Comparison of ENCODE assay signal across 8 cellular contexts in genomic region chr14:60647081-60647836, GRCh38. TPM values are rescaled to one million over a fixed set of nuclear protein-coding genes. Genes with fewer than 3 reads are reported as not detected.
DNase-seq lines count a peak whose midpoint lies in the region; ATAC-seq lines count a peak whose summit lies in the region.

No MANE protein-coding gene starts in this region.

- H3K4me1 ChIP-seq in duodenal mucosa (ENCODE audit: control insufficient read depth in 1 of 2, insufficient read depth in 2 of 2, low read length in 2 of 2), result peaks cover 31 to 38% of the 10 kb centered on the region in 2 donors
- peaks cover 22% of the 10 kb centered on the region for H3K4me1 ChIP-seq in neuron (ENCODE audit: insufficient read depth, low read length)

- peaks cover 90 to 100% of the 10 kb centered on the region in 2 donors for H3K27me3 ChIP-seq in duodenal mucosa (ENCODE audit: control insufficient read depth in 1 of 2, insufficient read depth in 2 of 2, low read length in 2 of 2)
- H3K27me3 ChIP-seq in neuron (ENCODE audit: insufficient read depth, low read length), result peaks cover 83% of the 10 kb centered on the region

- ATAC-seq in GM21423 (IDR thresholded peaks at IDR 0.05; ENCODE audit: unreplicated experiment), result no peak

- peak overlapping the region; percentile 65 for H3K4me3 Mint-ChIP-seq in T-helper 1 cell treated with Interleukin-12 subunit alpha and Interleukin-12 subunit beta and Interleukin-4 antibody, amounts not matched to agents 30 μg/mL and 1 μg/mL, for 36 hours

- no peak overlapping the region for H3K27ac ChIP-seq in duodenal mucosa (ENCODE audit: low read depth, low read length)
- no peak overlapping the region for H3K27ac ChIP-seq in substantia nigra (ENCODE audit: low read depth, low read length, poor library complexity, severe bottlenecking)

- no peaks in the 10 kb centered on the region for H3K36me3 Mint-ChIP-seq in T-helper 1 cell treated with Interleukin-12 subunit alpha and Interleukin-12 subunit beta and Interleukin-4 antibody, amounts not matched to agents 30 μg/mL and 1 μg/mL, for 36 hours (ENCODE audit: low read depth)

- H3K4me3 ChIP-seq in duodenal mucosa (ENCODE audit: low read depth in 1 of 2, low read length in 2 of 2), result peak overlapping the region; percentile 62 to 69
- H3K4me3 ChIP-seq in neuron (ENCODE audit: low read length), result peak overlapping the region; percentile 60

- peaks cover 92% of the 10 kb centered on the region for H3K27me3 Mint-ChIP-seq in T-helper 1 cell treated with Interleukin-12 subunit alpha and Interleukin-12 subunit beta and Interleukin-4 antibody, amounts not matched to agents 30 μg/mL and 1 μg/mL, for 36 hours (ENCODE audit: low read depth)

- peaks cover 32% of the 10 kb centered on the region for H3K4me1 Mint-ChIP-seq in T-helper 1 cell treated with Interleukin-12 subunit alpha and Interleukin-12 subunit beta and Interleukin-4 antibody, amounts not matched to agents 30 μg/mL and 1 μg/mL, for 36 hours (ENCODE audit: low read depth)

- H3K27ac Mint-ChIP-seq in T-helper 1 cell treated with Interleukin-12 subunit alpha and Interleukin-12 subunit beta and Interleukin-4 antibody, amounts not matched to agents 30 μg/mL and 1 μg/mL, for 36 hours, result peak overlapping the region; percentile 19

- no peaks in the 10 kb centered on the region for H3K36me3 ChIP-seq in duodenal mucosa (ENCODE audit: control insufficient read depth in 1 of 2, insufficient read depth in 2 of 2, low read length in 2 of 2)
- no peaks in the 10 kb centered on the region for H3K36me3 ChIP-seq in neuron (ENCODE audit: insufficient read depth, low read length)

- no peak overlapping the region for H3K9ac ChIP-seq in duodenal mucosa (ENCODE audit: low read depth in 1 of 2, low read length in 2 of 2)

- peak overlapping the region; percentile 82 for H2AFZ ChIP-seq in neuron (ENCODE audit: low read depth, low read length)

- H3K9me3 Mint-ChIP-seq in T-helper 1 cell treated with Interleukin-12 subunit alpha and Interleukin-12 subunit beta and Interleukin-4 antibody, amounts not matched to agents 30 μg/mL and 1 μg/mL, for 36 hours, result no peaks in the 10 kb centered on the region

- no peak for DNase-seq in T-helper 1 cell
- DNase-seq in NCI-H526 (lab: John Stamatoyannopoulos, UW), result peak; percentile 48 to 84
- DNase-seq in HT-29 (ENCODE audit: low spot score), result no peak
- DNase-seq in substantia nigra (lab: John Stamatoyannopoulos, UW), result no peak

- no peaks in the 10 kb centered on the region for H3K9me3 ChIP-seq in duodenal mucosa (ENCODE audit: control insufficient read depth in 1 of 2, low read length in 2 of 2)
- H3K9me3 ChIP-seq in neuron (ENCODE audit: low read length), result peaks cover 3% of the 10 kb centered on the region

RNA-seq across cellular contexts. Expression of gene SIX1, which starts 2.0 kb away (rescaled TPM):
- 0.05 TPM in 1 of 2 replicates, not detected in the other for total RNA-seq in HT-29 (2014; rRNA removed; shearing (Covaris generic))

Comparison
In these comparisons a context has a peak if more than half of its experiments do, and no peak if none do; other contexts are left out.
1. DNase-seq: peak in NCI-H526 (2 of 2); none in T-helper 1 cell (0 of 5), HT-29 (single experiment) and substantia nigra (0 of 49).